Comparison of ENCODE assay signal across 1 cellular context in genomic region chr3:46383211-46383945, GRCh38.
TF ChIP-seq lines count a peak whose summit lies in the region.

No MANE protein-coding gene starts in this region.

TF ChIP-seq in GM23338, 12 proteins besides CTCF, POLR2A, EP300 and RAD21:
- TF ChIP-seq POLR2AphosphoS5 (IDR thresholded peaks at IDR 0.05; ENCODE audit: low read depth) = no peak
- TF ChIP-seq ZNF114 (CRISPR knock-in tag; IDR thresholded peaks at IDR 0.05) = no peak
